Comparison of ENCODE assay signal across 8 cellular contexts in the genomic region with DNA sequence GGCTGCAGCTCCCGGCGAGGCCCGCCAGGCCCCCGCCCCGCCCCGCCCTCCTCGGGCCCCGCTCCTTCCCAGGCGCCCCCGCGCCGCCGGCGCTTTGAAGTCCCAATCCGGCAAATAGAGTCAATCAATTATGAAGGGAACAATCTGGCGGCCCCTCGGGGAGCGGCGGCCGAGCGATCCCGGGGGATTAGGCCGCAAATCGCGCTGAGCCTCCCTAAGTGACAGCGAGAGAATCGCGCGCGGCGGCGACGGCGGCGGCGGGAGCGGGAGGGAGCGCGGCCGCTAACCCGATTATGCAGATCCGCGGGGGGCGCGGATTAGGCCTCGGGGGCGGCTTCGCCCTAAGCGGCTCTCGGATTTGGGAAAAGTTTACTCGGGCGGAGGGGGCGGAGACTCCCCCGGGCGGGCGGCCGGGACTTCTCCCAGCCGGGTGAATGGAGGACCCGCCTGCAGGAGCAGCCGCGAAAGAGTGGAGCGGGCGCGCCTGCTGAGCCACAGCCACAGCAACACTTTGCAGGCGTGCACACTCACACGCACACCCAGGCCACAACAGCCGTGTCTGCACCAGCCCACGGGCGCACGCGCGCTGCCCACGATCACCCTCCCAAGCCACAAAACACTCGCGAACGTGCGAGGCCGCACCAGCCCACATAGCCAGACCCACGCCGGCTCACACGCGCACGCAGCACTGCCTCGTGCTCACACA. TPM values are rescaled to one million over a fixed set of nuclear protein-coding genes. Genes with fewer than 3 reads are reported as not detected.
DNase-seq lines count a peak whose midpoint lies in the region; ATAC-seq and TF ChIP-seq lines count a peak whose summit lies in the region.

No MANE protein-coding gene starts in this region.

- peak; percentile 24 for DNase-seq in stimulated activated CD4-positive, alpha-beta T cell treated with anti-CD3 and anti-CD28 coated beads, Interleukin-12 subunit alpha, Interleukin-12 subunit beta, amount 100 ng/mL, for 4 hours
- no peak for DNase-seq in stimulated activated CD4-positive, alpha-beta T cell treated with anti-CD3 and anti-CD28 coated beads, Interleukin-4, amount 100 ng/mL, for 24 hours
- DNase-seq in WERI-Rb-1 (peak; percentile 97), fibroblast of pulmonary artery (ENCODE audit: low read depth) (no peak), occipital lobe (lab: John Stamatoyannopoulos, UW) (peak; percentile 14), GM13977 (ENCODE audit: low spot score) (no peak), posterior vena cava (ENCODE audit: low spot score) (no peak)

- H3K36me3 ChIP-seq in WERI-Rb-1: no peaks in the 10 kb centered on the region

- ATAC-seq in HG02610 (IDR thresholded peaks at IDR 0.05; ENCODE audit: unreplicated experiment): no peak

- H3K27ac ChIP-seq in WERI-Rb-1: no peak overlapping the region

- in situ Hi-C loops in GM13977 (cut with MboI; ENCODE audit: low pct_unique_long_range_greater_than_20kb, low sequenced_read_pairs, unreplicated experiment): no loop called here

- intact Hi-C loops in posterior vena cava (cut with DNase I): no loop called here

- no peak for TF ChIP-seq CTCF in WERI-Rb-1 (IDR thresholded peaks at IDR 0.05; ENCODE audit: low read depth, low read length)
- TF ChIP-seq CTCF in fibroblast of pulmonary artery (IDR thresholded peaks at IDR 0.05; ENCODE audit: low read length, missing control alignments): no peak
- TF ChIP-seq CTCF in GM13977 (IDR thresholded peaks at IDR 0.05; ENCODE audit: extremely low read depth, insufficient read depth, missing control alignments): no peak

- H3K27me3 ChIP-seq in WERI-Rb-1 (ENCODE audit: insufficient read depth, low read depth, severe bottlenecking): no peaks in the 10 kb centered on the region

- H3K9me3 ChIP-seq in WERI-Rb-1 (ENCODE audit: severe bottlenecking): no peaks in the 10 kb centered on the region

- H3K4me3 ChIP-seq in WERI-Rb-1 (ENCODE audit: low read depth, low read length) (peak overlapping the region; percentile 27), fibroblast of pulmonary artery (replicated peaks; ENCODE audit: low read depth, low read length) (peak overlapping the region; percentile 52)

RNA-seq across cellular contexts. Expression of a gene that starts 23.0 kb away (rescaled TPM):
- not detected for total RNA-seq in occipital lobe
- total RNA-seq in posterior vena cava: not detected

Comparison
In these comparisons a context has a peak if more than half of its experiments do, and no peak if none do; other contexts are left out.
1. DNase-seq: peak in stimulated activated CD4-positive, alpha-beta T cell treated with anti-CD3 and anti-CD28 coated beads, Interleukin-12 subunit alpha, Interleukin-12 subunit beta, amount 100 ng/mL, for 4 hours (single experiment), WERI-Rb-1 (single experiment) and occipital lobe (single experiment); none in stimulated activated CD4-positive, alpha-beta T cell treated with anti-CD3 and anti-CD28 coated beads, Interleukin-4, amount 100 ng/mL, for 24 hours (single experiment), fibroblast of pulmonary artery (single experiment), GM13977 (single experiment) and posterior vena cava (single experiment).